Comparison of ENCODE assay signal across 1 cellular context in genomic region chr3:195708066-195708465, GRCh38.
TF ChIP-seq lines count a peak whose summit lies in the region.

No MANE protein-coding gene starts in this region.

TF ChIP-seq in GM23338, 12 proteins besides CTCF, POLR2A, EP300 and RAD21 (continued from another document):
- no peak for TF ChIP-seq ZNF462 (CRISPR knock-in tag; IDR thresholded peaks at IDR 0.05)
- no peak for TF ChIP-seq POLR2AphosphoS5 (IDR thresholded peaks at IDR 0.05; ENCODE audit: low read depth)
